In the genomic region with DNA sequence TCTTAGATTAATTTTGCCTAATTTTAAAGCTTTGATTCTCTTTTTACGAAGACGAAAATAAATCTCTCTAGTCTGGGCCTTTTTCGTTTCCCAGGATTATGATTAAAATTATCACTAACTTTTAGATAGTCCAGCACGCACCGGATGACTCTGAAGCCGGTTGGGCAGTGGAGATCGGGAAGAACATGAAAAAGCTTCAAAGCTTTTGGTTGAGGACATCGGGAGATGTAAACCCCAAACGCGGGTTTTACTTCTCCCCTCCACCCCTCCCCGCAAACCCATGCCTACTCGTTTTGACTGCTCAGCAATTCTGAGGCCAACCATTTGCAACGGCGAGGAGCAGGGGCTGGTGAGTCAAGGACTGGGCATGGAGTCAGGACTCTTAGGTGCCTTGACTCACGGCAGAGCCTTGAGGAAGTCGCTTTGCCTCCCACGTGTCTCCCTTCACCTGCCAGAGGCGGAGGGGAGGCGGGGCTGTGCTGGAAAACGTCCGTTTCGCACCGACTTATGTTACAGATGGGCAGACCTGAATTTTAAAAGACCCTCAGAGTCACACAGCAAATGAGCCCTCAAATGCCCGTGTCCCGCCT, we compare ENCODE assay signal across 8 cellular contexts. TPM values are rescaled to one million over a fixed set of nuclear protein-coding genes. Genes with fewer than 3 reads are reported as not detected.
A peak's percentile ranks its signal among the peaks of the same experiment; 100 is the strongest.
DNase-seq lines count a peak whose midpoint lies in the region; ATAC-seq and TF ChIP-seq lines count a peak whose summit lies in the region.

No MANE protein-coding gene starts in this region.

- peaks cover 42% of the 10 kb centered on the region for H3K4me1 ChIP-seq in OCI-LY7 (ENCODE audit: insufficient read depth, low read length, poor library complexity, severe bottlenecking)

- peak overlapping the region; percentile 85 for H3K4me2 ChIP-seq in OCI-LY7 (ENCODE audit: low read length)
- H3K4me2 ChIP-seq in neural cell (ENCODE audit: low read length): peak overlapping the region; percentile 49

- peak overlapping the region; percentile 59 for H2AFZ ChIP-seq in OCI-LY7 (ENCODE audit: low read length)
- peak overlapping the region; percentile 72 for H2AFZ ChIP-seq in neural cell (ENCODE audit: low read depth, low read length)

- ATAC-seq in HG03097 (IDR thresholded peaks at IDR 0.05; ENCODE audit: low FRiP score, unreplicated experiment) (peak; percentile 15), HG02610 (IDR thresholded peaks at IDR 0.05; ENCODE audit: unreplicated experiment) (no peak)

- H3K36me3 Mint-ChIP-seq in activated T-helper 2 cell treated with anti-CD3 and anti-CD28 coated beads, Interferon-gamma antibody, Interleukin-2, Interleukin-4, amounts not matched to agents 10 μg/mL and 5 μg/mL and 100 μg/mL, durations not matched to agents 14 hours and 24 hours and 36 hours (ENCODE audit: low read depth): peaks cover 12% of the 10 kb centered on the region
- no peaks in the 10 kb centered on the region for H3K36me3 Mint-ChIP-seq in stimulated activated naive CD8-positive, alpha-beta T cell treated with anti-CD3 and anti-CD28 coated beads, Interleukin-15, Interleukin-2, amounts not matched to agents 100 ng/mL and 50 ng/mL, for 24 hours (ENCODE audit: low read depth)

- H3K4me1 Mint-ChIP-seq in activated T-helper 2 cell treated with anti-CD3 and anti-CD28 coated beads, Interferon-gamma antibody, Interleukin-2, Interleukin-4, amounts not matched to agents 10 μg/mL and 5 μg/mL and 100 μg/mL, durations not matched to agents 14 hours and 24 hours and 36 hours (ENCODE audit: low read depth): peaks cover 40% of the 10 kb centered on the region
- peaks cover 50% of the 10 kb centered on the region for H3K4me1 Mint-ChIP-seq in stimulated activated naive CD8-positive, alpha-beta T cell treated with anti-CD3 and anti-CD28 coated beads, Interleukin-15, Interleukin-2, amounts not matched to agents 100 ng/mL and 50 ng/mL, for 24 hours (ENCODE audit: low read depth)

- no peak for TF ChIP-seq CTCF in OCI-LY7 (conservative IDR thresholded peaks at IDR 0.05; ENCODE audit: low read length)
- no peak for TF ChIP-seq CTCF in neural cell (IDR thresholded peaks at IDR 0.05; ENCODE audit: poor library complexity, severe bottlenecking)

- H3F3A ChIP-seq in neural cell (ENCODE audit: insufficient read depth, low read length, poor library complexity, severe bottlenecking): no peaks in the 10 kb centered on the region

- POLR2A ChIA-PET in OCI-LY7 (lab: Charles Lee): no interaction called here

- H3K79me2 ChIP-seq in OCI-LY7 (ENCODE audit: insufficient read depth, low read depth, low read length): peaks cover 29% of the 10 kb centered on the region
- H3K79me2 ChIP-seq in neural cell (replicated peaks; ENCODE audit: insufficient read depth, low read length): peaks cover 32% of the 10 kb centered on the region

- H3K27ac ChIP-seq in OCI-LY7 (ENCODE audit: low read depth, low read length, poor library complexity, severe bottlenecking): peak overlapping the region; percentile 51
- peak overlapping the region; percentile 77 for H3K27ac ChIP-seq in neural cell (ENCODE audit: low read length)

- H3K27me3 ChIP-seq in neural cell (ENCODE audit: insufficient read depth, low read depth, low read length): peaks cover 15% of the 10 kb centered on the region

- no peaks in the 10 kb centered on the region for H3K9me3 Mint-ChIP-seq in activated T-helper 2 cell treated with anti-CD3 and anti-CD28 coated beads, Interferon-gamma antibody, Interleukin-2, Interleukin-4, amounts not matched to agents 10 μg/mL and 5 μg/mL and 100 μg/mL, durations not matched to agents 14 hours and 24 hours and 36 hours
- no peaks in the 10 kb centered on the region for H3K9me3 Mint-ChIP-seq in stimulated activated naive CD8-positive, alpha-beta T cell treated with anti-CD3 and anti-CD28 coated beads, Interleukin-15, Interleukin-2, amounts not matched to agents 100 ng/mL and 50 ng/mL, for 24 hours

- H3K27ac Mint-ChIP-seq in activated T-helper 2 cell treated with anti-CD3 and anti-CD28 coated beads, Interferon-gamma antibody, Interleukin-2, Interleukin-4, amounts not matched to agents 10 μg/mL and 5 μg/mL and 100 μg/mL, durations not matched to agents 14 hours and 24 hours and 36 hours: peak overlapping the region; percentile 94
- peak overlapping the region; percentile 89 for H3K27ac Mint-ChIP-seq in stimulated activated naive CD8-positive, alpha-beta T cell treated with anti-CD3 and anti-CD28 coated beads, Interleukin-15, Interleukin-2, amounts not matched to agents 100 ng/mL and 50 ng/mL, for 24 hours

- peak overlapping the region; percentile 92 for H3K4me3 Mint-ChIP-seq in activated T-helper 2 cell treated with anti-CD3 and anti-CD28 coated beads, Interferon-gamma antibody, Interleukin-2, Interleukin-4, amounts not matched to agents 10 μg/mL and 5 μg/mL and 100 μg/mL, durations not matched to agents 14 hours and 24 hours and 36 hours (ENCODE audit: low read depth)
- peak overlapping the region; percentile 88 for H3K4me3 Mint-ChIP-seq in stimulated activated naive CD8-positive, alpha-beta T cell treated with anti-CD3 and anti-CD28 coated beads, Interleukin-15, Interleukin-2, amounts not matched to agents 100 ng/mL and 50 ng/mL, for 24 hours

- H3K9me3 ChIP-seq in OCI-LY7 (ENCODE audit: low read length): no peaks in the 10 kb centered on the region
- H3K9me3 ChIP-seq in neural cell (ENCODE audit: low read length): no peaks in the 10 kb centered on the region

- DNase-seq in D341Med (ENCODE audit: low spot score): peak; percentile 56
- peak; percentile 64 for DNase-seq in OCI-LY7 (ENCODE audit: low spot score)
- peak; percentile 28 for DNase-seq in activated T-helper 2 cell treated with anti-CD3 and anti-CD28 coated beads, Interferon-gamma antibody, Interleukin-2, Interleukin-4, amounts not matched to agents 10 μg/mL and 5 μg/mL and 100 μg/mL, durations not matched to agents 14 hours and 24 hours and 36 hours (ENCODE audit: low spot score)
- peak; percentile 90 for DNase-seq in fibroblast of the conjunctiva (ENCODE audit: low read depth)

- no TSS peak for BruUV-seq in OCI-LY7 (replicated peaks; lab: Mats Ljungman, UMichigan)

- peaks cover 11% of the 10 kb centered on the region; the same call in 1 of the 2 replicates for H4K20me1 ChIP-seq in OCI-LY7 (ENCODE audit: insufficient read depth, low read length)
- no peaks in the 10 kb centered on the region for H4K20me1 ChIP-seq in neural cell (ENCODE audit: insufficient read depth)

- no peaks in the 10 kb centered on the region for H3K27me3 Mint-ChIP-seq in activated T-helper 2 cell treated with anti-CD3 and anti-CD28 coated beads, Interferon-gamma antibody, Interleukin-2, Interleukin-4, amounts not matched to agents 10 μg/mL and 5 μg/mL and 100 μg/mL, durations not matched to agents 14 hours and 24 hours and 36 hours (ENCODE audit: low read depth)
- no peaks in the 10 kb centered on the region for H3K27me3 Mint-ChIP-seq in stimulated activated naive CD8-positive, alpha-beta T cell treated with anti-CD3 and anti-CD28 coated beads, Interleukin-15, Interleukin-2, amounts not matched to agents 100 ng/mL and 50 ng/mL, for 24 hours

- H3K4me3 ChIP-seq in OCI-LY7 (ENCODE audit: low read depth, low read length, poor library complexity, severe bottlenecking) (peak overlapping the region; percentile 70), neural cell (ENCODE audit: low read length) (peak overlapping the region; percentile 97)

- no peak for TF ChIP-seq RAD21 in neural cell (conservative IDR thresholded peaks at IDR 0.05)

- peak overlapping the region; percentile 79 for H3K9ac ChIP-seq in neural cell (ENCODE audit: low read length)

- CTCF ChIA-PET in OCI-LY7 (lab: Charles Lee; ENCODE audit: unreplicated experiment): no interaction called here

- peaks cover 6% of the 10 kb centered on the region; the same call in 1 of the 2 replicates for H3K36me3 ChIP-seq in OCI-LY7 (ENCODE audit: insufficient read depth, low read length)
- no peaks in the 10 kb centered on the region for H3K36me3 ChIP-seq in neural cell (ENCODE audit: insufficient read depth, low read length)

- no peaks in the 10 kb centered on the region for H3K9me2 ChIP-seq in OCI-LY7 (ENCODE audit: insufficient read depth, low read length)
- H3K9me2 ChIP-seq in neural cell (ENCODE audit: insufficient read depth, low read length): no peaks in the 10 kb centered on the region

- intact Hi-C loops in OCI-LY7 (cut with micrococcal nuclease; ENCODE audit: unreplicated experiment): loop anchor here (1.0 to 5.0 kb wide), 3 partner anchors 82 to 131 kb away; partner anchors contain the start of genes ACACA, SYNRG and TADA2A
- intact Hi-C loops in activated T-helper 2 cell treated with anti-CD3 and anti-CD28 coated beads, Interferon-gamma antibody, Interleukin-2, Interleukin-4, amounts not matched to agents 10 μg/mL and 5 μg/mL and 100 μg/mL, durations not matched to agents 14 hours and 24 hours and 36 hours (cut with micrococcal nuclease): loop anchor here (2.0 to 5.0 kb wide), 2 partner anchors 58 to 119 kb away; partner anchors contain the start of gene SYNRG

- no peak for TF ChIP-seq EP300 in neural cell (conservative IDR thresholded peaks at IDR 0.05; ENCODE audit: poor library complexity, severe bottlenecking)

RNA-seq across cellular contexts. Expression of gene DUSP14, which starts 1.0 kb away (rescaled TPM):
- 21.2 and 21.5 TPM in 2 replicates for total RNA-seq in OCI-LY7 (2014; rRNA removed; shearing (Covaris generic))
- 11.0 and 12.2 TPM in 2 replicates for total RNA-seq in OCI-LY7 (2022)
- 19.5 and 21.0 TPM in 2 replicates for total RNA-seq in activated T-helper 2 cell treated with anti-CD3 and anti-CD28 coated beads, Interferon-gamma antibody, Interleukin-2, Interleukin-4, amounts not matched to agents 10 μg/mL and 5 μg/mL and 100 μg/mL, durations not matched to agents 14 hours and 24 hours and 36 hours
- polyA plus RNA-seq in neural cell: 19.7 and 20.9 TPM in 2 replicates
- polyA minus RNA-seq in neural cell: 16.6 and 22.2 TPM in 2 replicates

Comparison
In these comparisons a context has a peak if more than half of its experiments do, and no peak if none do; other contexts are left out.
1. DNase-seq: peak in every context shown above with its lines; median percentile 90 in fibroblast of the conjunctiva; 64 in OCI-LY7; 56 in D341Med; 28 in activated T-helper 2 cell treated with anti-CD3 and anti-CD28 coated beads, Interferon-gamma antibody, Interleukin-2, Interleukin-4, amounts not matched to agents 10 μg/mL and 5 μg/mL and 100 μg/mL, durations not matched to agents 14 hours and 24 hours and 36 hours.